In genomic region chr17:2244545-2245525, GRCh38 we compare ENCODE assay signal across 1 cellular context.
TF ChIP-seq lines count a peak whose summit lies in the region.

No MANE protein-coding gene starts in this region.

TF ChIP-seq in WTC11, 78 proteins besides CTCF, POLR2A, EP300 and RAD21 (continued from another document):
- TF ChIP-seq, protein P1, sequence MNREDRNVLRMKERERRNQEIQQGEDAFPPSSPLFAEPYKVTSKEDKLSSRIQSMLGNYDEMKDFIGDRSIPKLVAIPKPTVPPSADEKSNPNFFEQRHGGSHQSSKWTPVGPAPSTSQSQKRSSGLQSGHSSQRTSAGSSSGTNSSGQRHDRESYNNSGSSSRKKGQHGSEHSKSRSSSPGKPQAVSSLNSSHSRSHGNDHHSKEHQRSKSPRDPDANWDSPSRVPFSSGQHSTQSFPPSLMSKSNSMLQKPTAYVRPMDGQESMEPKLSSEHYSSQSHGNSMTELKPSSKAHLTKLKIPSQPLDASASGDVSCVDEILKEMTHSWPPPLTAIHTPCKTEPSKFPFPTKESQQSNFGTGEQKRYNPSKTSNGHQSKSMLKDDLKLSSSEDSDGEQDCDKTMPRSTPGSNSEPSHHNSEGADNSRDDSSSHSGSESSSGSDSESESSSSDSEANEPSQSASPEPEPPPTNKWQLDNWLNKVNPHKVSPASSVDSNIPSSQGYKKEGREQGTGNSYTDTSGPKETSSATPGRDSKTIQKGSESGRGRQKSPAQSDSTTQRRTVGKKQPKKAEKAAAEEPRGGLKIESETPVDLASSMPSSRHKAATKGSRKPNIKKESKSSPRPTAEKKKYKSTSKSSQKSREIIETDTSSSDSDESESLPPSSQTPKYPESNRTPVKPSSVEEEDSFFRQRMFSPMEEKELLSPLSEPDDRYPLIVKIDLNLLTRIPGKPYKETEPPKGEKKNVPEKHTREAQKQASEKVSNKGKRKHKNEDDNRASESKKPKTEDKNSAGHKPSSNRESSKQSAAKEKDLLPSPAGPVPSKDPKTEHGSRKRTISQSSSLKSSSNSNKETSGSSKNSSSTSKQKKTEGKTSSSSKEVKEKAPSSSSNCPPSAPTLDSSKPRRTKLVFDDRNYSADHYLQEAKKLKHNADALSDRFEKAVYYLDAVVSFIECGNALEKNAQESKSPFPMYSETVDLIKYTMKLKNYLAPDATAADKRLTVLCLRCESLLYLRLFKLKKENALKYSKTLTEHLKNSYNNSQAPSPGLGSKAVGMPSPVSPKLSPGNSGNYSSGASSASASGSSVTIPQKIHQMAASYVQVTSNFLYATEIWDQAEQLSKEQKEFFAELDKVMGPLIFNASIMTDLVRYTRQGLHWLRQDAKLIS (CRISPR knock-in tag; IDR thresholded peaks at IDR 0.05; ENCODE audit: borderline replicate concordance): no peak
- no peak for TF ChIP-seq ZNF281 (CRISPR knock-in tag; IDR thresholded peaks at IDR 0.05)
- no peak for TF ChIP-seq ZNF423 (CRISPR knock-in tag; IDR thresholded peaks at IDR 0.05)
- no peak for TF ChIP-seq STAT6 (CRISPR knock-in tag; conservative IDR thresholded peaks at IDR 0.05; ENCODE audit: low read depth)
- TF ChIP-seq MYBL2 (CRISPR knock-in tag; IDR thresholded peaks at IDR 0.05): no peak
- TF ChIP-seq, protein P2, sequence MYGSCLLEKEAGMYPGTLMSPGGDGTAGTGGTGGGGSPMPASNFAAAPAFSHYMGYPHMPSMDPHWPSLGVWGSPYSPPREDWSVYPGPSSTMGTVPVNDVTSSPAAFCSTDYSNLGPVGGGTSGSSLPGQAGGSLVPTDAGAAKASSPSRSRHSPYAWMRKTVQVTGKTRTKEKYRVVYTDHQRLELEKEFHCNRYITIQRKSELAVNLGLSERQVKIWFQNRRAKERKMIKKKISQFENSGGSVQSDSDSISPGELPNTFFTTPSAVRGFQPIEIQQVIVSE (CRISPR knock-in tag; IDR thresholded peaks at IDR 0.05; ENCODE audit: borderline replicate concordance): no peak
- TF ChIP-seq, protein P3, sequence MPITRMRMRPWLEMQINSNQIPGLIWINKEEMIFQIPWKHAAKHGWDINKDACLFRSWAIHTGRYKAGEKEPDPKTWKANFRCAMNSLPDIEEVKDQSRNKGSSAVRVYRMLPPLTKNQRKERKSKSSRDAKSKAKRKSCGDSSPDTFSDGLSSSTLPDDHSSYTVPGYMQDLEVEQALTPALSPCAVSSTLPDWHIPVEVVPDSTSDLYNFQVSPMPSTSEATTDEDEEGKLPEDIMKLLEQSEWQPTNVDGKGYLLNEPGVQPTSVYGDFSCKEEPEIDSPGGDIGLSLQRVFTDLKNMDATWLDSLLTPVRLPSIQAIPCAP (CRISPR knock-in tag; IDR thresholded peaks at IDR 0.05): no peak
